1 cellular context compared by ENCODE assay signal in genomic region chr13:31909889-31910551, GRCh38.
TF ChIP-seq lines count a peak whose summit lies in the region.

No MANE protein-coding gene starts in this region.

TF ChIP-seq in GM23338, 12 proteins besides CTCF, POLR2A, EP300 and RAD21 (continued from another document):
- TF ChIP-seq ZNF462 (CRISPR knock-in tag; IDR thresholded peaks at IDR 0.05) = no peak
- no peak for TF ChIP-seq ETS1 (IDR thresholded peaks at IDR 0.05)
- TF ChIP-seq JUNB (IDR thresholded peaks at IDR 0.05; ENCODE audit: unreplicated experiment) = no peak
- no peak for TF ChIP-seq ZNF114 (CRISPR knock-in tag; IDR thresholded peaks at IDR 0.05)
- no peak for TF ChIP-seq ZNF331 (CRISPR knock-in tag; IDR thresholded peaks at IDR 0.05; ENCODE audit: low read depth)
- no peak for TF ChIP-seq CREB1 (CRISPR knock-in tag; IDR thresholded peaks at IDR 0.05; ENCODE audit: low read depth)
